ENCODE assay signal across 1 cellular context in the genomic region with DNA sequence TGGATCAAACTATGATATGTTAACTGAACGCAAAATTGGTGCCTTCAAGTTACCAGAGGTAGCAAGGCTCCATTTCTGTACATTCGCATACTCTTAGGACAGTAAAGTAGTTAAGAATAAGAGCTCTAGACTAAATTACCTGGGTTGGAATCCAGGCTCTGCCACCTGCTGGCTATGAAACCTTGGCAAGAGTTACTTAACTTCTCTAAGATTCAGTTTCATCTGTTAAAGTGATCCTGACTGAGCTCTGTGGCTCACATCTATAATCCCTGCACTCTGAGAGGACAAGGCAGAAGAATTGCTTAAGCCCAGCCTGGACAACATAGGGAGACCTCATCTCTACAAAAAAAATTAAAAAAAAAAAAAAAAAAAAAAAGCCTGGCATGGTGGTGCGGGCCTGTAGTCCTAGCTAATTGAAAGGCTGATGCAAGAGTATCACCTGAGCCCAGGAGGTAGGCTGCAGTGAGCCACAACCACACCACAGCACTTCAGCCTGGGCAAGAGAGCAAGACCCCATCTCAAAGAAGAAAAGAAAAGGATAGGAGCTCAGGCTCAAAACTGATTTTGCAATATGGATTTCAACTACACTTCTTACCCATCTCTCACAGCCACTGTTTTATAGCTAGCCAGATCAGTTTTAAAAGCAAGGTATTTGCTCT.
TF ChIP-seq lines count a peak whose summit lies in the region.

No MANE protein-coding gene starts in this region.

TF ChIP-seq in A549, 52 proteins besides CTCF, POLR2A, EP300 and RAD21 (continued from another document):
- no peak for TF ChIP-seq REST (IDR thresholded peaks at IDR 0.05)
- no peak for TF ChIP-seq MAX (IDR thresholded peaks at IDR 0.05)
- no peak for TF ChIP-seq MYC (IDR thresholded peaks at IDR 0.05; ENCODE audit: borderline replicate concordance, low read length)
- TF ChIP-seq HMGXB4 (CRISPR knock-in tag; IDR thresholded peaks at IDR 0.05; ENCODE audit: borderline replicate concordance): no peak
- no peak for TF ChIP-seq TP53 (CRISPR knock-in tag; IDR thresholded peaks at IDR 0.05)
- TF ChIP-seq USF2 (IDR thresholded peaks at IDR 0.05): no peak
- TF ChIP-seq PHF8 (IDR thresholded peaks at IDR 0.05; ENCODE audit: borderline replicate concordance, low read depth): no peak
- no peak for TF ChIP-seq HOXB13 (CRISPR knock-in tag; IDR thresholded peaks at IDR 0.05; ENCODE audit: low read depth)
